9 cellular contexts compared by ENCODE assay signal in genomic region chr18:21243041-21243431, GRCh38. TPM values are rescaled to one million over a fixed set of nuclear protein-coding genes. Genes with fewer than 3 reads are reported as not detected.
DNase-seq lines count a peak whose midpoint lies in the region; ATAC-seq, FAIRE-seq and TF ChIP-seq lines count a peak whose summit lies in the region.
"Had no signal": no experiment of that assay in that cellular context is flagged by ENCODE, and none has a peak within 500 bp of the region (broad histone marks: within the 10 kb centered on the region; RNA-seq: fewer than 3 reads in every experiment).

No MANE protein-coding gene starts in this region.

- peak overlapping the region; percentile 88 for H3K4me3 Mint-ChIP-seq in astrocyte (ENCODE audit: unreplicated experiment)

- FAIRE-seq in astrocyte (lab: Jason Lieb, UNC) (no peak), frontal cortex (lab: Jason Lieb, UNC) (no peak)

- peak overlapping the region; percentile 77 for H3K27ac Mint-ChIP-seq in astrocyte (ENCODE audit: unreplicated experiment)

- H3K27me3 Mint-ChIP-seq in astrocyte (ENCODE audit: low read depth, unreplicated experiment), result peaks cover 24% of the 10 kb centered on the region

- H2AFZ ChIP-seq in astrocyte (ENCODE audit: low read depth, low read length), result peak overlapping the region; percentile 92

- DNase-seq in NCI-H82 (lab: John Stamatoyannopoulos, UW) (peak; percentile 65), NCI-H82 treated with DMSO at 0.1 percent for 48 hours (lab: John Stamatoyannopoulos, UW; ENCODE audit: unreplicated experiment) (no peak), astrocyte (ENCODE audit: low read depth) (peak; percentile 17), kidney epithelial cell (ENCODE audit: low read depth) (no peak), superior temporal gyrus (ENCODE audit: extremely low spot score) (peak; percentile 53), frontal cortex (ENCODE audit: low spot score in 2 of 2) (no peak), cerebellum (ENCODE audit: low spot score) (no peak)

- H3K4me3 ChIP-seq in astrocyte (ENCODE audit: insufficient read depth, low read depth, low read length) (peak overlapping the region; percentile 71), kidney epithelial cell (ENCODE audit: low read depth, low read length) (peak overlapping the region; percentile 76)

- H3K27me3 ChIP-seq in astrocyte (ENCODE audit: insufficient read depth, low read length) (peaks cover 12% of the 10 kb centered on the region), kidney epithelial cell (ENCODE audit: control insufficient read depth, insufficient read depth, low read length) (peaks cover 6% of the 10 kb centered on the region)

- H3K36me3 Mint-ChIP-seq in astrocyte (ENCODE audit: low read depth, unreplicated experiment), result no peaks in the 10 kb centered on the region

- ATAC-seq in GM21381 (IDR thresholded peaks at IDR 0.05; ENCODE audit: unreplicated experiment), result no peak

- H3K9ac ChIP-seq in astrocyte (ENCODE audit: low read length), result peak overlapping the region; percentile 69
- H3K9ac ChIP-seq: BLaER1 treated with 17β-estradiol and CSF1 and Interleukin-3, amounts not matched to agents 10 nM and 100 nM had no signal

- no peaks in the 10 kb centered on the region for H3K79me2 ChIP-seq in astrocyte (ENCODE audit: insufficient read depth, low read length)

- H3K4me1 Mint-ChIP-seq in astrocyte (ENCODE audit: low read depth, unreplicated experiment), result peaks cover 6% of the 10 kb centered on the region

- H3K4me1 ChIP-seq in astrocyte (ENCODE audit: insufficient read depth, low read length), result peaks cover 4% of the 10 kb centered on the region

- TF ChIP-seq CTCF in astrocyte (IDR thresholded peaks at IDR 0.05; ENCODE audit: insufficient read depth, low read depth, low read length) (no peak), kidney epithelial cell (IDR thresholded peaks at IDR 0.05; ENCODE audit: insufficient read depth, low read length, poor library complexity, severe bottlenecking) (no peak)

- no peaks in the 10 kb centered on the region for H3K36me3 ChIP-seq in astrocyte (ENCODE audit: insufficient read depth, low read length)
- no peaks in the 10 kb centered on the region for H3K36me3 ChIP-seq in kidney epithelial cell (ENCODE audit: control insufficient read depth, insufficient read depth, low read length)
- H3K36me3 ChIP-seq: BLaER1 treated with 17β-estradiol and CSF1 and Interleukin-3, amounts not matched to agents 10 nM and 100 nM had no signal

- H3K4me2 ChIP-seq in astrocyte (ENCODE audit: low read length), result peak overlapping the region; percentile 96

- H4K20me1 ChIP-seq in astrocyte (ENCODE audit: insufficient read depth, low read length), result no peaks in the 10 kb centered on the region
- H4K20me1 ChIP-seq: BLaER1 treated with 17β-estradiol and CSF1 and Interleukin-3, amounts not matched to agents 10 nM and 100 nM had no signal

- no peaks in the 10 kb centered on the region for H3K9me3 Mint-ChIP-seq in astrocyte (ENCODE audit: unreplicated experiment)

- H3K27ac ChIP-seq in astrocyte (ENCODE audit: low read depth, low read length), result no peak overlapping the region
- H3K27ac ChIP-seq: BLaER1 treated with 17β-estradiol and CSF1 and Interleukin-3, amounts not matched to agents 10 nM and 100 nM had no signal

- H3K9me3 ChIP-seq in astrocyte (ENCODE audit: insufficient read depth, low read depth, low read length), result no peaks in the 10 kb centered on the region

RNA-seq across cellular contexts. Expression of gene GREB1L, which starts 1.0 kb away (rescaled TPM):
- total RNA-seq in astrocyte (4.3 and 16.2 TPM in 2 replicates), kidney epithelial cell (1.5 and 1.8 TPM in 2 replicates), frontal cortex (1.6 TPM), cerebellum (66.2 TPM)

Comparison
In these comparisons a context has a peak if more than half of its experiments do, and no peak if none do; other contexts are left out.
1. DNase-seq: peak in NCI-H82 (single experiment), astrocyte (single experiment) and superior temporal gyrus (single experiment); none in NCI-H82 treated with DMSO at 0.1 percent for 48 hours (single experiment), kidney epithelial cell (single experiment), frontal cortex (0 of 2) and cerebellum (single experiment).